Comparison of ENCODE assay signal across 20 cellular contexts in the genomic region with DNA sequence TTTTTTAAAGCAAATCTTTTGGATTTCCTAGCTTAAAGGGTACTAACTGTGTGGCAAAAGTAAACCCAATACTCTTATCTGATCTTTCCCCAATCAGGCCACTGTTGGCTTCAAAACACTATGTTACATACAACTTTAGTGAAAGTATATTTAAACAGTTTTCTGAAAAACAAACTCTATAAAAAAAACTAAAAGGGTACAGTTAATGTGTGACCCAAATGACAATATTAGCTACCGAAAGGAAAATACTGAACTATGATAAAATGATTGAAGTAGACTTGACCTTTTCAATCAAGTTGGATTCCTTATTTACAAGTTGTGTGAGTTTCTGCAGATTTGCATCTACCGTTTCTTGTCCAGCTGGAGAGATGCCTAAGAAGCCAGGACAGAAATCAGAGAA.
"Had no signal": no experiment of that assay in that cellular context is flagged by ENCODE, and none has a peak within 500 bp of the region (broad histone marks: within the 10 kb centered on the region; RNA-seq: fewer than 3 reads in every experiment).

No MANE protein-coding gene starts in this region.

- ATAC-seq: left cardiac atrium; lower lobe of right lung; natural killer cell; sciatic nerve; stimulated activated naive B cell treated with anti-CD40 and anti-IgM and Interleukin-4, amounts not matched to agents 10 μg/mL and 1 μg/mL and 100 μg/mL, for 72 hours had no signal

- H3K4me3 Mint-ChIP-seq: memory B cell; mesothelial cell of epicardium; natural killer cell; neural crest cell; stimulated activated naive B cell treated with anti-CD40 and anti-IgM and Interleukin-4, amounts not matched to agents 10 μg/mL and 1 μg/mL and 100 μg/mL, for 72 hours had no signal

- H3K27me3 Mint-ChIP-seq: memory B cell; stimulated activated naive B cell treated with anti-CD40 and anti-IgM and Interleukin-4, amounts not matched to agents 10 μg/mL and 1 μg/mL and 100 μg/mL, for 72 hours had no signal

- DNase-seq: dorsolateral prefrontal cortex; effector CD8-positive, alpha-beta T cell; foreskin melanocyte; head of caudate nucleus; kidney; left cardiac atrium; left ventricle myocardium inferior; lower lobe of right lung; natural killer cell; posterior cingulate gyrus; spleen; stimulated activated CD4-positive, alpha-beta T cell treated with anti-CD3 and anti-CD28 coated beads, Interleukin-15, amount 100 ng/mL, for 24 hours; stimulated activated CD4-positive, alpha-beta T cell treated with anti-CD3 and anti-CD28 coated beads, Interleukin-1b, Interleukin-23, amount 100 ng/mL, for 48 hours; stimulated activated CD4-positive, alpha-beta T cell treated with anti-CD3 and anti-CD28 coated beads, Interleukin-4, amount 100 ng/mL, for 24 hours; stimulated activated naive B cell treated with anti-CD40 and anti-IgM and Interleukin-4, amounts not matched to agents 10 μg/mL and 1 μg/mL and 100 μg/mL, for 72 hours; trophoblast cell had no signal

- H3K9me3 Mint-ChIP-seq: memory B cell; mesothelial cell of epicardium; natural killer cell; neural crest cell; stimulated activated naive B cell treated with anti-CD40 and anti-IgM and Interleukin-4, amounts not matched to agents 10 μg/mL and 1 μg/mL and 100 μg/mL, for 72 hours had no signal

- H3K27ac Mint-ChIP-seq: memory B cell; mesothelial cell of epicardium; natural killer cell; stimulated activated naive B cell treated with anti-CD40 and anti-IgM and Interleukin-4, amounts not matched to agents 10 μg/mL and 1 μg/mL and 100 μg/mL, for 72 hours had no signal
